ENCODE assay signal across 1 cellular context in the genomic region with DNA sequence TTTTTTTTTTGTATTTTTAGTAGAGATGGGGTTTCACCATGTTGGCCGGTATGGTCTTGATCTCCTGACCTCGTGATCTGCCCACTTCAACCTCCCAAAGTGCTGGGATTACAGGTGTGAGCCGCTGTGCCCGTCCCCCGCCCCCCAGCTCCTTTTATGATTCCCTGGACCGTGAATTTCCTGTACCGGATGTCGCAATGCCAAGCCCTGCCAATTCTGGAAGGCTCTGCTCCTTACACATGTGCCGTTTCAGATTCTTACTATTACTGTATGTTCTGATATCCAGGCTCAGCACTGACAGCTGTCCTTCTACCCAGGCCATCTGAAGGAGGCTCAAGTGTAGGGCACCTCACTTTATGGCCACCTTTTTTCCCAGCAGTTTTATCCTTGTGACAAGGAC.
TF ChIP-seq lines count a peak whose summit lies in the region.

No MANE protein-coding gene starts in this region.

TF ChIP-seq in GM23338, 12 proteins besides CTCF, POLR2A, EP300 and RAD21 (continued from another document):
- TF ChIP-seq ZNF462 (CRISPR knock-in tag; IDR thresholded peaks at IDR 0.05) (no peak), REST (IDR thresholded peaks at IDR 0.05; ENCODE audit: unreplicated experiment) (no peak), NANOG (IDR thresholded peaks at IDR 0.05; ENCODE audit: borderline replicate concordance) (no peak), JUNB (IDR thresholded peaks at IDR 0.05; ENCODE audit: unreplicated experiment) (no peak), EZH2phosphoT487 (IDR thresholded peaks at IDR 0.05; ENCODE audit: unreplicated experiment) (no peak)
TF ChIP-seq in GM23338: peak in this region for 0.
